1 cellular context compared by ENCODE assay signal in genomic region chr3:139227827-139228226, GRCh38.
TF ChIP-seq lines count a peak whose summit lies in the region.

No MANE protein-coding gene starts in this region.

TF ChIP-seq in HepG2, 621 proteins besides CTCF, POLR2A, EP300 and RAD21 (continued from another document):
- TF ChIP-seq ZBTB46 (CRISPR knock-in tag; IDR thresholded peaks at IDR 0.05; ENCODE audit: borderline replicate concordance) (no peak), ZNF781 (CRISPR knock-in tag; IDR thresholded peaks at IDR 0.05; ENCODE audit: borderline replicate concordance, not compliant biosample characterization) (no peak), HMG20A (CRISPR knock-in tag; IDR thresholded peaks at IDR 0.05; ENCODE audit: borderline replicate concordance) (no peak), ZNF609 (CRISPR knock-in tag; IDR thresholded peaks at IDR 0.05; ENCODE audit: borderline replicate concordance) (no peak), HMG20B (CRISPR knock-in tag; conservative IDR thresholded peaks at IDR 0.05) (no peak), CENPBD1 (CRISPR knock-in tag; IDR thresholded peaks at IDR 0.05; ENCODE audit: borderline replicate concordance, low read depth) (no peak), NR1H2 (CRISPR knock-in tag; IDR thresholded peaks at IDR 0.05; ENCODE audit: borderline replicate concordance, low read depth) (no peak), FOXO1 (CRISPR knock-in tag; IDR thresholded peaks at IDR 0.05) (no peak), ZNF337 (CRISPR knock-in tag; IDR thresholded peaks at IDR 0.05; ENCODE audit: borderline replicate concordance, low read depth) (no peak), ZSCAN30 (CRISPR knock-in tag; IDR thresholded peaks at IDR 0.05) (no peak), ZNF709 (CRISPR knock-in tag; IDR thresholded peaks at IDR 0.05) (no peak), ZNF512 (CRISPR knock-in tag; IDR thresholded peaks at IDR 0.05) (no peak), MEIS2 (CRISPR knock-in tag; IDR thresholded peaks at IDR 0.05) (no peak), ARID2 (CRISPR knock-in tag; IDR thresholded peaks at IDR 0.05; ENCODE audit: borderline replicate concordance) (no peak), CSRNP1 (CRISPR knock-in tag; IDR thresholded peaks at IDR 0.05) (no peak), MLXIP (CRISPR knock-in tag; IDR thresholded peaks at IDR 0.05; ENCODE audit: borderline replicate concordance) (no peak), ZNF329 (CRISPR knock-in tag; IDR thresholded peaks at IDR 0.05; ENCODE audit: low read depth) (no peak)
